In genomic region chr22:24555160-24555495, GRCh38 we compare ENCODE assay signal across 8 cellular contexts. TPM values are rescaled to one million over a fixed set of nuclear protein-coding genes. Genes with fewer than 3 reads are reported as not detected.
DNase-seq lines count a peak whose midpoint lies in the region; ATAC-seq and TF ChIP-seq lines count a peak whose summit lies in the region.

No MANE protein-coding gene starts in this region.

- H3K9me3 Mint-ChIP-seq in activated naive CD8-positive, alpha-beta T cell (ENCODE audit: low read depth) = no peaks in the 10 kb centered on the region

- no peaks in the 10 kb centered on the region for H3K27me3 ChIP-seq in thoracic aorta (replicated peaks; ENCODE audit: insufficient read depth)

- peak overlapping the region; percentile 98 for H3K27ac Mint-ChIP-seq in activated naive CD8-positive, alpha-beta T cell

- peaks cover 13 to 40% of the 10 kb centered on the region in 2 donors for H3K4me1 ChIP-seq in thoracic aorta (ENCODE audit: control insufficient read depth in 1 of 2, low read depth in 2 of 2)

- H3K27ac ChIP-seq in thoracic aorta = peak overlapping the region; percentile 96 to 99

- H3K4me1 Mint-ChIP-seq in activated naive CD8-positive, alpha-beta T cell (ENCODE audit: low read depth) = peaks cover 55% of the 10 kb centered on the region

- ATAC-seq in HG02571 (IDR thresholded peaks at IDR 0.05; ENCODE audit: unreplicated experiment) (peak; percentile 73), SK-N-SH treated with all-trans-retinoic acid at 6 μM for 48 hours (peak; percentile 89), omental fat pad (ENCODE audit: low FRiP score) (peak; percentile 95), thoracic aorta (ENCODE audit: insufficient number of reproducible peaks, low FRiP score, low read depth) (peak; percentile 90)

- no peak for TF ChIP-seq CTCF in omental fat pad (IDR thresholded peaks at IDR 0.05)
- TF ChIP-seq CTCF in thoracic aorta (IDR thresholded peaks at IDR 0.05) = no peak

- peak; percentile 97 for DNase-seq in GM04504 (ENCODE audit: low read depth)
- peak; percentile 94 for DNase-seq in NCI-H1048 (lab: John Stamatoyannopoulos, UW)
- DNase-seq in glomerular visceral epithelial cell (ENCODE audit: extremely low spot score) = peak; percentile 99
- DNase-seq in omental fat pad (ENCODE audit: low spot score) = peak; percentile 94
- DNase-seq in thoracic aorta (ENCODE audit: low spot score) = peak; percentile 98

- H3K27me3 Mint-ChIP-seq in activated naive CD8-positive, alpha-beta T cell = no peaks in the 10 kb centered on the region

- peaks cover 15% of the 10 kb centered on the region for H3K36me3 ChIP-seq in thoracic aorta

- H3K4me3 ChIP-seq in thoracic aorta = peak overlapping the region; percentile 77

- H3K9me3 ChIP-seq in thoracic aorta = no peaks in the 10 kb centered on the region

- peak overlapping the region; percentile 95 for H3K4me3 Mint-ChIP-seq in activated naive CD8-positive, alpha-beta T cell

- H3K36me3 Mint-ChIP-seq in activated naive CD8-positive, alpha-beta T cell = no peaks in the 10 kb centered on the region

TF ChIP-seq in SK-N-SH treated with all-trans-retinoic acid at 6 μM for 48 hours, 23 proteins besides CTCF, POLR2A, EP300 and RAD21:
- no peak for TF ChIP-seq RARB (CRISPR knock-in tag; IDR thresholded peaks at IDR 0.05)
- TF ChIP-seq BACH2 (CRISPR knock-in tag; IDR thresholded peaks at IDR 0.05; ENCODE audit: borderline replicate concordance) = no peak
- no peak for TF ChIP-seq ZNF70 (CRISPR knock-in tag; IDR thresholded peaks at IDR 0.05)
- TF ChIP-seq ARNTL (CRISPR knock-in tag; IDR thresholded peaks at IDR 0.05; ENCODE audit: borderline replicate concordance, low read depth) = no peak

RNA-seq across cellular contexts. Expression of gene GUCD1, which starts 0.2 kb away (rescaled TPM):
- total RNA-seq in omental fat pad (100 to 1,000 TPM; 105 to 179 (median 171) TPM), thoracic aorta (10 to 100 TPM; 81.9 to 83.4 TPM)

RNA-seq across cellular contexts. Expression of gene SNRPD3, which starts 0.7 kb away (rescaled TPM):
- total RNA-seq in omental fat pad = 100 to 1,000 TPM; 107 to 135 (median 115) TPM
- total RNA-seq in thoracic aorta = 100 to 1,000 TPM in 1 of 2 donors, 10 to 100 TPM in 1; 98.0 to 153 TPM

RNA-seq across cellular contexts. Expression of gene LRRC75B, which starts 37.7 kb away (rescaled TPM):
- total RNA-seq in omental fat pad = 1 to 10 TPM; 4.1 to 7.0 (median 5.7) TPM
- total RNA-seq in thoracic aorta = 10 to 100 TPM; 13.7 to 18.7 TPM

RNA-seq across cellular contexts. Expression of gene GGT1, which starts 47.9 kb away (rescaled TPM):
- total RNA-seq in omental fat pad = 1 to 10 TPM; 1.1 to 5.5 (median 4.5) TPM
- 1 to 10 TPM; 3.4 to 3.7 TPM for total RNA-seq in thoracic aorta

RNA-seq across cellular contexts. Expression of gene UPB1, which starts 60.0 kb away (rescaled TPM):
- total RNA-seq in omental fat pad = 1 to 10 TPM in 1 of 4 donors, under 1 TPM in 1, not detected in 2; 0.13 to 1.9 TPM
- 1 to 10 TPM; 1.5 to 2.7 TPM for total RNA-seq in thoracic aorta

Comparison
In these comparisons a context has a peak if more than half of its experiments do, and no peak if none do; other contexts are left out.
1. Peak in every context shown above with its lines: DNase-seq, ATAC-seq, H3K4me3 ChIP-seq and H3K27ac ChIP-seq.